ENCODE assay signal across 21 cellular contexts in the genomic region with DNA sequence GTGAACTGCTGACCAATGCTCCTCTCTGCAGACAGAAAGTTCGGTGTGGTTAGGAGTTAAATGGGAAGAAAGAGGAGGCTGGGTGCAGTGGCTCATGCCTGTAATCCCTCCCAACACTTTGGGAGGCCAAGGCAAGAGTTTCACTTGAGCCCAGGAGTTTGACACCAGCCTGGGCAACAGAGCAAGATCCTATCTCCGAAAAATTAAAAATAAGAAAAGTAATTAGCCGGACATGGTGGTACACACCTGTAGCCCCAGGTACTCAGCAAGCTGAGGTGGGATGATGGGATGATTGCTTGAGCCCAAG. TPM values are rescaled to one million over a fixed set of nuclear protein-coding genes. Genes with fewer than 3 reads are reported as not detected.
A peak's percentile ranks its signal among the peaks of the same experiment; 100 is the strongest.
DNase-seq lines count a peak whose midpoint lies in the region; ATAC-seq and TF ChIP-seq lines count a peak whose summit lies in the region.
"Had no signal": no experiment of that assay in that cellular context is flagged by ENCODE, and none has a peak within 500 bp of the region (broad histone marks: within the 10 kb centered on the region; RNA-seq: fewer than 3 reads in every experiment).

No MANE protein-coding gene starts in this region.

- H3K27me3 ChIP-seq in RWPE2 (ENCODE audit: insufficient read depth, poor library complexity, severe bottlenecking): no peaks in the 10 kb centered on the region
- H3K27me3 ChIP-seq: BLaER1 had no signal

- H3K27ac ChIP-seq in HEK293 (ENCODE audit: extremely low read depth, low read depth, low read length) (no peak overlapping the region), RWPE2 (ENCODE audit: poor library complexity, severe bottlenecking) (peak overlapping the region; percentile 70)
- H3K27ac ChIP-seq: BLaER1 had no signal

- TF ChIP-seq CTCF in HEK293 (tag by site-specific recombination; IDR thresholded peaks at IDR 0.05): no peak
- no peak for TF ChIP-seq CTCF in RWPE2 (IDR thresholded peaks at IDR 0.05; ENCODE audit: poor library complexity, severe bottlenecking)
- no peak for TF ChIP-seq CTCF in chondrocyte (IDR thresholded peaks at IDR 0.05)
- no peak for TF ChIP-seq CTCF in mesothelial cell of epicardium (IDR thresholded peaks at IDR 0.05; ENCODE audit: unreplicated experiment)

- peaks cover 0 to 6% of the 10 kb centered on the region in 2 experiments; a peak in 2 of 3 replicates for H3K36me3 ChIP-seq in HEK293 (ENCODE audit: control insufficient read depth in 2 of 2, insufficient read depth in 1 of 2, low read length in 2 of 2)
- H3K36me3 ChIP-seq in RWPE2 (ENCODE audit: low read depth): peaks cover 9% of the 10 kb centered on the region; the same call in 1 of the 2 replicates

- H3K36me3 Mint-ChIP-seq in chondrocyte (ENCODE audit: low read depth): no peaks in the 10 kb centered on the region
- peaks cover 16% of the 10 kb centered on the region for H3K36me3 Mint-ChIP-seq in mesothelial cell of epicardium

- CTCF ChIA-PET in HEK293 (lab: Yijun Ruan, JAX): no interaction called here

- no peak overlapping the region for H3K4me3 Mint-ChIP-seq in chondrocyte (ENCODE audit: unreplicated experiment)
- H3K4me3 Mint-ChIP-seq in mesothelial cell of epicardium: no peak overlapping the region
- H3K4me3 Mint-ChIP-seq: CD4-positive, CD25-positive, alpha-beta regulatory T cell; IgD-negative memory B cell had no signal

- H3K27ac Mint-ChIP-seq in chondrocyte (ENCODE audit: unreplicated experiment): peak overlapping the region; percentile 61
- H3K27ac Mint-ChIP-seq in mesothelial cell of epicardium: peak overlapping the region; percentile 25
- H3K27ac Mint-ChIP-seq: CD4-positive, CD25-positive, alpha-beta regulatory T cell had no signal

- no peak for DNase-seq in RWPE2 (ENCODE audit: low spot score)
- no peak for DNase-seq in chondrocyte (ENCODE audit: low spot score)
- DNase-seq in mesothelial cell of epicardium (ENCODE audit: low spot score in 2 of 2, unreplicated experiment in 2 of 2): no peak
- DNase-seq in activated gamma-delta T cell treated with Interleukin-2 at 50 U/mL for 16 hours: no peak
- no peak for DNase-seq in NOMO-1 treated with dmso at 0.1 percent for 144 hours (lab: John Stamatoyannopoulos, UW; ENCODE audit: unreplicated experiment)
- DNase-seq: CD4-positive, CD25-positive, alpha-beta regulatory T cell; DMS53; NCI-H1092 treated with DMSO at 0.1 percent for 48 hours; NCI-H1436; NCI-H187 treated with DMSO at 0.1 percent for 48 hours; NCI-H446 treated with DMSO at 0.1 percent for 48 hours; NCI-H526; NCI-H82; NK-92 treated with Interleukin-12 subunit alpha and Interleukin-12 subunit beta, amount 100 ng/mL, for 24 hours; RPMI8226; SHP77 treated with DMSO at 0.1 percent for 48 hours had no signal

- H3K4me1 Mint-ChIP-seq in chondrocyte (ENCODE audit: low read depth): peaks cover 23% of the 10 kb centered on the region
- H3K4me1 Mint-ChIP-seq in mesothelial cell of epicardium: peaks cover 4% of the 10 kb centered on the region

- H3K9me3 ChIP-seq in HEK293 (ENCODE audit: control insufficient read depth, insufficient read depth, low read depth, low read length) (no peaks in the 10 kb centered on the region), RWPE2 (ENCODE audit: severe bottlenecking) (no peaks in the 10 kb centered on the region)
- H3K9me3 ChIP-seq: BLaER1 had no signal

- POLR2A ChIA-PET in HEK293 (lab: Yijun Ruan, JAX): no interaction called here

- H3K9me3 Mint-ChIP-seq in chondrocyte (ENCODE audit: low read depth) (no peaks in the 10 kb centered on the region), mesothelial cell of epicardium (no peaks in the 10 kb centered on the region)
- H3K9me3 Mint-ChIP-seq: CD4-positive, CD25-positive, alpha-beta regulatory T cell; IgD-negative memory B cell had no signal

- H3K27me3 Mint-ChIP-seq in chondrocyte (ENCODE audit: low read depth) (no peaks in the 10 kb centered on the region), mesothelial cell of epicardium (ENCODE audit: low read depth) (no peaks in the 10 kb centered on the region)
- H3K27me3 Mint-ChIP-seq: CD4-positive, CD25-positive, alpha-beta regulatory T cell; IgD-negative memory B cell had no signal

- no peak overlapping the region for H3K4me3 ChIP-seq in HEK293 (ENCODE audit: low read depth, low read length)
- H3K4me3 ChIP-seq in RWPE2 (ENCODE audit: severe bottlenecking): no peak overlapping the region
- H3K4me3 ChIP-seq: BLaER1 had no signal

- H3K4me1 ChIP-seq in HEK293 (ENCODE audit: control insufficient read depth, insufficient read depth, low read length) (peaks cover 5% of the 10 kb centered on the region), RWPE2 (ENCODE audit: insufficient read depth, poor library complexity, severe bottlenecking) (peaks cover 22% of the 10 kb centered on the region)

- ATAC-seq in RWPE2 (ENCODE audit: low read depth) (no peak), HG03045 (IDR thresholded peaks at IDR 0.05; ENCODE audit: unreplicated experiment) (no peak), GM19328 (IDR thresholded peaks at IDR 0.05; ENCODE audit: unreplicated experiment) (no peak)

TF ChIP-seq in HEK293, 187 proteins besides CTCF, POLR2A, EP300 and RAD21:
- TF ChIP-seq FEZF1 (tag by site-specific recombination; IDR thresholded peaks at IDR 0.05) (no peak), ZNF121 (tag by site-specific recombination; IDR thresholded peaks at IDR 0.05) (peak; percentile 55; the same call in 1 of the 2 replicates), ZBTB7A (tag by site-specific recombination; IDR thresholded peaks at IDR 0.05; ENCODE audit: low read depth) (no peak), ZNF341 (tag by site-specific recombination; IDR thresholded peaks at IDR 0.05; ENCODE audit: low read depth) (no peak), REST (tag by site-specific recombination; IDR thresholded peaks at IDR 0.05) (no peak), HIC1 (tag by site-specific recombination; IDR thresholded peaks at IDR 0.05) (no peak)

RNA-seq across cellular contexts. Expression of gene ATXN2, which starts 19.0 kb away (rescaled TPM):
- total RNA-seq in chondrocyte: 63.7 to 66.8 TPM (median 66.1 TPM) in 3 replicates
- total RNA-seq in mesothelial cell of epicardium: 149 to 152 TPM (median 150 TPM) in 3 replicates
